ENCODE assay signal across 9 cellular contexts in the genomic region with DNA sequence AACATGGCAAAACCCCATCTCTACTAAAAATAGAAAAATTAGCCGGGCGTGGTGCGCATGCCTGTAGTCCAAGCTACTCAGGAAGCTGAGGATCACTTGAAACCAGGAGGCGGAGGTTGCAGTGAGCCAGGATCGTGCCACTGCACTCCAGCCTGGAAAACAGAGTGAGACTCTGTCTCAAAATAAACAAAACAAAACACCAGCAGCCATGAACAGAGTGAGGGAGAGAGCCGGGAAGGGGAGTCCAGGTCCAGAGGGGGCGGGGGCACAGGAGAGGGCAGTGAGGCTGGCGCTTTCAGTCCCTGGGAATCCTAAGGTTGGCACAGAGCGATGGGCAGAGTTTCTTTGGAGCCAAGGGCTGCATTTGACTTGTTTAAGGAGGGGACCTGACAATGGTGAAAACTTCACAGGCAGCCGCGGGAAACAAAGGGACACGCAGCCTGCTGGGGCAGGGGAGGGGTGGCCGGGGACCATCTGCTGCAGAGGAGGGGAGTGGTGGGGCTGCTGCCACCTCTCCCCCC. TPM values are rescaled to one million over a fixed set of nuclear protein-coding genes. Genes with fewer than 3 reads are reported as not detected.
DNase-seq lines count a peak whose midpoint lies in the region; ATAC-seq and TF ChIP-seq lines count a peak whose summit lies in the region.
"Had no signal": no experiment of that assay in that cellular context is flagged by ENCODE, and none has a peak within 500 bp of the region (broad histone marks: within the 10 kb centered on the region; RNA-seq: fewer than 3 reads in every experiment).

No MANE protein-coding gene starts in this region.

- peak; percentile 67 for DNase-seq in activated CD4-positive, alpha-beta T cell treated with anti-CD3 and anti-CD28 coated beads, Interleukin-2, amount 10 ng/mL, durations not matched to agents 24 days and 14 days
- DNase-seq in activated CD4-positive, alpha-beta T cell treated with anti-CD3 and anti-CD28 coated beads for 4 hours: no peak
- DNase-seq in WERI-Rb-1 (peak; percentile 47), immature natural killer cell (no peak), GF-D8 (lab: John Stamatoyannopoulos, UW) (no peak)
- DNase-seq in stimulated activated naive CD8-positive, alpha-beta T cell treated with anti-CD3 and anti-CD28 coated beads, Interleukin-15, amount 100 ng/mL, for 72 hours: no peak
- DNase-seq: BE2C had no signal

- H3K36me3 ChIP-seq in WERI-Rb-1: peaks cover 34% of the 10 kb centered on the region
- H3K36me3 ChIP-seq: BE2C had no signal

- peaks cover 45% of the 10 kb centered on the region for H3K36me3 Mint-ChIP-seq in activated CD4-positive, alpha-beta T cell treated with anti-CD3 and anti-CD28 coated beads, Interleukin-2, amount 10 ng/mL, durations not matched to agents 24 days and 14 days (ENCODE audit: low read depth)
- H3K36me3 Mint-ChIP-seq in immature natural killer cell: peaks cover 0 to 5% (median 4%) of the 10 kb centered on the region in 3 donors

- no peak for ATAC-seq in stimulated activated naive CD8-positive, alpha-beta T cell treated with anti-CD3 and anti-CD28 coated beads, Interleukin-15, amount 100 ng/mL, for 72 hours
- ATAC-seq in activated CD4-positive, CD25-positive, alpha-beta regulatory T cell treated with anti-CD3 and anti-CD28 coated beads, Interleukin-2, amount 50 U/mL, for 24 hours: no peak
- no peak for ATAC-seq in GM18502 (IDR thresholded peaks at IDR 0.05; ENCODE audit: poor library complexity, unreplicated experiment)

- H3K9me3 Mint-ChIP-seq in activated CD4-positive, alpha-beta T cell treated with anti-CD3 and anti-CD28 coated beads, Interleukin-2, amount 10 ng/mL, durations not matched to agents 24 days and 14 days: no peaks in the 10 kb centered on the region
- no peaks in the 10 kb centered on the region for H3K9me3 Mint-ChIP-seq in immature natural killer cell
- H3K9me3 Mint-ChIP-seq in stimulated activated naive CD8-positive, alpha-beta T cell treated with anti-CD3 and anti-CD28 coated beads, Interleukin-15, amount 100 ng/mL, for 72 hours: no peaks in the 10 kb centered on the region

- H3K27me3 ChIP-seq in WERI-Rb-1 (ENCODE audit: insufficient read depth, low read depth, severe bottlenecking): no peaks in the 10 kb centered on the region
- H3K27me3 ChIP-seq: BE2C had no signal

- no peaks in the 10 kb centered on the region for H3K27me3 Mint-ChIP-seq in activated CD4-positive, alpha-beta T cell treated with anti-CD3 and anti-CD28 coated beads, Interleukin-2, amount 10 ng/mL, durations not matched to agents 24 days and 14 days
- peaks cover 10 to 19% (median 12%) of the 10 kb centered on the region in 3 donors for H3K27me3 Mint-ChIP-seq in immature natural killer cell (ENCODE audit: low read depth in 3 of 3)
- H3K27me3 Mint-ChIP-seq in stimulated activated naive CD8-positive, alpha-beta T cell treated with anti-CD3 and anti-CD28 coated beads, Interleukin-15, amount 100 ng/mL, for 72 hours: no peaks in the 10 kb centered on the region

- intact Hi-C loops in activated CD4-positive, alpha-beta T cell treated with anti-CD3 and anti-CD28 coated beads, Interleukin-2, amount 10 ng/mL, durations not matched to agents 24 days and 14 days (cut with micrococcal nuclease): loop anchor here (1.0 kb wide), 1 partner anchor 124 kb away; no protein-coding TSS in a partner anchor

- peaks cover 43% of the 10 kb centered on the region for H3K4me1 Mint-ChIP-seq in activated CD4-positive, alpha-beta T cell treated with anti-CD3 and anti-CD28 coated beads, Interleukin-2, amount 10 ng/mL, durations not matched to agents 24 days and 14 days
- H3K4me1 Mint-ChIP-seq in immature natural killer cell: peaks cover 58 to 63% of the 10 kb centered on the region in 2 donors
- peaks cover 61% of the 10 kb centered on the region for H3K4me1 Mint-ChIP-seq in stimulated activated naive CD8-positive, alpha-beta T cell treated with anti-CD3 and anti-CD28 coated beads, Interleukin-15, amount 100 ng/mL, for 72 hours

- no peak for TF ChIP-seq CTCF in WERI-Rb-1 (IDR thresholded peaks at IDR 0.05; ENCODE audit: low read depth, low read length)

- H3K27ac ChIP-seq in WERI-Rb-1: peak overlapping the region; percentile 95

- H3K4me3 ChIP-seq in WERI-Rb-1 (ENCODE audit: low read depth, low read length): peak overlapping the region; percentile 78

- peak overlapping the region; percentile 94 for H3K4me3 Mint-ChIP-seq in activated CD4-positive, alpha-beta T cell treated with anti-CD3 and anti-CD28 coated beads, Interleukin-2, amount 10 ng/mL, durations not matched to agents 24 days and 14 days
- H3K4me3 Mint-ChIP-seq in immature natural killer cell: peak overlapping the region; percentile 81 to 92 (median 91)
- peak overlapping the region; percentile 94 to 96 for H3K4me3 Mint-ChIP-seq in stimulated activated naive CD8-positive, alpha-beta T cell treated with anti-CD3 and anti-CD28 coated beads, Interleukin-15, amount 100 ng/mL, for 72 hours

- H3K27ac Mint-ChIP-seq in activated CD4-positive, alpha-beta T cell treated with anti-CD3 and anti-CD28 coated beads, Interleukin-2, amount 10 ng/mL, durations not matched to agents 24 days and 14 days: peak overlapping the region; percentile 95
- peak overlapping the region; percentile 94 to 99 (median 96) for H3K27ac Mint-ChIP-seq in immature natural killer cell
- H3K27ac Mint-ChIP-seq in stimulated activated naive CD8-positive, alpha-beta T cell treated with anti-CD3 and anti-CD28 coated beads, Interleukin-15, amount 100 ng/mL, for 72 hours: peak overlapping the region; percentile 98 to 99

- no peaks in the 10 kb centered on the region for H3K9me3 ChIP-seq in WERI-Rb-1 (ENCODE audit: severe bottlenecking)
- H3K9me3 ChIP-seq: BE2C had no signal

RNA-seq across cellular contexts. Expression of gene MFNG, which starts 2.5 kb away (rescaled TPM):
- 207 and 231 TPM in 2 replicates for total RNA-seq in activated CD4-positive, alpha-beta T cell treated with anti-CD3 and anti-CD28 coated beads, Interleukin-2, amount 10 ng/mL, durations not matched to agents 24 days and 14 days
- polyA plus RNA-seq in immature natural killer cell: 100 to 1,000 TPM; 235 to 361 (median 286) TPM

RNA-seq across cellular contexts. Expression of gene CARD10, which starts 35.6 kb away (rescaled TPM):
- not detected in 2 replicates for total RNA-seq in activated CD4-positive, alpha-beta T cell treated with anti-CD3 and anti-CD28 coated beads, Interleukin-2, amount 10 ng/mL, durations not matched to agents 24 days and 14 days
- polyA plus RNA-seq in immature natural killer cell: under 1 TPM in 2 of 3 donors, not detected in 1; 0.13 to 0.36 TPM

RNA-seq across cellular contexts. Expression of gene ELFN2, which starts 56.4 kb away (rescaled TPM):
- total RNA-seq in activated CD4-positive, alpha-beta T cell treated with anti-CD3 and anti-CD28 coated beads, Interleukin-2, amount 10 ng/mL, durations not matched to agents 24 days and 14 days: 0.07 and 0.09 TPM in 2 replicates
- polyA plus RNA-seq in immature natural killer cell: under 1 TPM in 1 of 3 donors, not detected in 2; 0.04 TPM

Comparison
In these comparisons a context has a peak if more than half of its experiments do, and no peak if none do; other contexts are left out.
1. DNase-seq: peak in activated CD4-positive, alpha-beta T cell treated with anti-CD3 and anti-CD28 coated beads, Interleukin-2, amount 10 ng/mL, durations not matched to agents 24 days and 14 days (single experiment) and WERI-Rb-1 (single experiment); none in activated CD4-positive, alpha-beta T cell treated with anti-CD3 and anti-CD28 coated beads for 4 hours (0 of 2), immature natural killer cell (0 of 3), stimulated activated naive CD8-positive, alpha-beta T cell treated with anti-CD3 and anti-CD28 coated beads, Interleukin-15, amount 100 ng/mL, for 72 hours (0 of 2) and GF-D8 (single experiment).
2. Peak in every context shown above with its lines, with median percentiles within 50 percentile points of each other: H3K27ac Mint-ChIP-seq and H3K4me3 Mint-ChIP-seq.